In genomic region chr2:217142649-217143266, GRCh38 we compare ENCODE assay signal across 1 cellular context.
TF ChIP-seq lines count a peak whose summit lies in the region.

No MANE protein-coding gene starts in this region.

TF ChIP-seq in K562, 482 proteins besides CTCF, POLR2A, EP300 and RAD21 (continued from another document):
- 0 out of 2 replicates have a peak, but pooled peaks have one; percentile 39 for TF ChIP-seq TRIM28 (IDR thresholded peaks at IDR 0.05)
